In genomic region chr2:233597522-233597921, GRCh38 we compare ENCODE assay signal across 1 cellular context.
TF ChIP-seq lines count a peak whose summit lies in the region.

No MANE protein-coding gene starts in this region.

TF ChIP-seq in A549, 52 proteins besides CTCF, POLR2A, EP300 and RAD21 (continued from another document):
- no peak for TF ChIP-seq BCL3 (IDR thresholded peaks at IDR 0.05)
